Comparison of ENCODE assay signal across 34 cellular contexts in genomic region chr12:19168634-19169033, GRCh38.
"Had no signal": no experiment of that assay in that cellular context is flagged by ENCODE, and none has a peak within 500 bp of the region (broad histone marks: within the 10 kb centered on the region; RNA-seq: fewer than 3 reads in every experiment).

No MANE protein-coding gene starts in this region.

- H3K36me3 Mint-ChIP-seq: activated CD8-positive, alpha-beta memory T cell treated with anti-CD3 and anti-CD28 coated beads, Interleukin-2, amount 10 ng/mL, durations not matched to agents 7 days and 5 days; activated naive CD4-positive, alpha-beta T cell treated with anti-CD3 and anti-CD28 coated beads, Interleukin-2, amount 10 ng/mL, durations not matched to agents 7 days and 5 days; activated naive CD4-positive, alpha-beta T cell treated with anti-CD3 and anti-CD28 coated beads, Interleukin-2, amount 50 U/mL, for 24 hours; activated naive CD8-positive, alpha-beta T cell; activated naive CD8-positive, alpha-beta T cell treated with anti-CD3 and anti-CD28 coated beads, Interleukin-2, amount 10 ng/mL, durations not matched to agents 7 days and 5 days had no signal

- H3K27me3 Mint-ChIP-seq: activated CD4-positive, alpha-beta memory T cell treated with anti-CD3 and anti-CD28 coated beads, Interleukin-2, amount 10 ng/mL, durations not matched to agents 7 days and 5 days; activated CD4-positive, alpha-beta T cell treated with anti-CD3 and anti-CD28 coated beads for 36 hours; activated CD4-positive, alpha-beta T cell treated with anti-CD3 and anti-CD28 coated beads, Interleukin-2, amount 10 ng/mL, durations not matched to agents 7 days and 5 days; activated CD8-positive, alpha-beta memory T cell treated with anti-CD3 and anti-CD28 coated beads, Interleukin-2, amount 10 ng/mL, durations not matched to agents 7 days and 5 days; activated naive CD4-positive, alpha-beta T cell treated with anti-CD3 and anti-CD28 coated beads, Interleukin-2, amount 10 ng/mL, durations not matched to agents 7 days and 5 days; activated naive CD8-positive, alpha-beta T cell; activated naive CD8-positive, alpha-beta T cell treated with anti-CD3 and anti-CD28 coated beads, Interleukin-2, amount 50 U/mL, for 24 hours; activated T-cell treated with anti-CD3 and anti-CD28 coated beads, Interleukin-2, amount 50 U/mL, for 24 hours; brain had no signal

- H3K9me3 Mint-ChIP-seq: activated CD4-positive, alpha-beta memory T cell treated with anti-CD3 and anti-CD28 coated beads, Interleukin-2, amount 10 ng/mL, durations not matched to agents 7 days and 5 days; activated CD4-positive, alpha-beta T cell treated with anti-CD3 and anti-CD28 coated beads, Interleukin-2, amount 10 ng/mL, durations not matched to agents 7 days and 5 days; activated naive CD4-positive, alpha-beta T cell treated with anti-CD3 and anti-CD28 coated beads, Interleukin-2, amount 10 ng/mL, durations not matched to agents 7 days and 5 days; activated naive CD4-positive, alpha-beta T cell treated with anti-CD3 and anti-CD28 coated beads, Interleukin-2, amount 50 U/mL, for 24 hours; activated naive CD8-positive, alpha-beta T cell treated with anti-CD3 and anti-CD28 coated beads, Interleukin-2, amount 10 ng/mL, durations not matched to agents 7 days and 5 days; activated naive CD8-positive, alpha-beta T cell treated with anti-CD3 and anti-CD28 coated beads, Interleukin-2, amount 50 U/mL, for 24 hours; activated T-cell treated with anti-CD3 and anti-CD28 coated beads, Interleukin-2, amount 50 U/mL, for 24 hours; activated T-helper 2 cell treated with anti-CD3 and anti-CD28 coated beads, Interferon-gamma antibody, Interleukin-2, Interleukin-4, amounts not matched to agents 10 μg/mL and 5 μg/mL and 100 μg/mL, durations not matched to agents 14 hours and 24 hours and 36 hours; brain; T-helper 1 cell treated with Interleukin-12 subunit alpha and Interleukin-12 subunit beta and Interleukin-4 antibody, amounts not matched to agents 30 μg/mL and 1 μg/mL, for 36 hours; T-helper 2 cell treated with Interferon-gamma antibody and Interleukin-4, amounts not matched to agents 5 μg/mL and 100 μg/mL, for 36 hours had no signal

- H3K36me3 ChIP-seq: ascending aorta had no signal

- ATAC-seq: activated CD4-positive, alpha-beta T cell treated with anti-CD3 and anti-CD28 coated beads for 36 hours; activated CD4-positive, CD25-positive, alpha-beta regulatory T cell treated with anti-CD3 and anti-CD28 coated beads, Interleukin-2, amount 50 U/mL, for 24 hours; activated CD8-positive, alpha-beta memory T cell treated with anti-CD3 and anti-CD28 coated beads, Interleukin-2, amount 10 ng/mL, durations not matched to agents 7 days and 5 days; activated CD8-positive, alpha-beta T cell treated with anti-CD3 and anti-CD28 coated beads, Interleukin-2, amount 10 ng/mL, durations not matched to agents 7 days and 5 days; activated naive CD8-positive, alpha-beta T cell treated with anti-CD3 and anti-CD28 coated beads, Interleukin-2, amount 50 U/mL, for 24 hours had no signal

- H3K4me1 ChIP-seq: ascending aorta had no signal

- H3K27ac Mint-ChIP-seq: activated CD4-positive, alpha-beta memory T cell treated with anti-CD3 and anti-CD28 coated beads, Interleukin-2, amount 10 ng/mL, durations not matched to agents 7 days and 5 days; activated CD4-positive, alpha-beta T cell treated with anti-CD3 and anti-CD28 coated beads for 36 hours; activated CD4-positive, alpha-beta T cell treated with anti-CD3 and anti-CD28 coated beads, Interleukin-2, amount 10 ng/mL, durations not matched to agents 7 days and 5 days; activated CD8-positive, alpha-beta memory T cell treated with anti-CD3 and anti-CD28 coated beads, Interleukin-2, amount 10 ng/mL, durations not matched to agents 7 days and 5 days; activated CD8-positive, alpha-beta T cell treated with anti-CD3 and anti-CD28 coated beads, Interleukin-2, amount 10 ng/mL, durations not matched to agents 7 days and 5 days; activated naive CD4-positive, alpha-beta T cell treated with anti-CD3 and anti-CD28 coated beads, Interleukin-2, amount 10 ng/mL, durations not matched to agents 7 days and 5 days; activated naive CD4-positive, alpha-beta T cell treated with anti-CD3 and anti-CD28 coated beads, Interleukin-2, amount 50 U/mL, for 24 hours; activated naive CD8-positive, alpha-beta T cell; activated naive CD8-positive, alpha-beta T cell treated with anti-CD3 and anti-CD28 coated beads, Interleukin-2, amount 10 ng/mL, durations not matched to agents 7 days and 5 days; activated naive CD8-positive, alpha-beta T cell treated with anti-CD3 and anti-CD28 coated beads, Interleukin-2, amount 50 U/mL, for 24 hours; activated T-cell treated with anti-CD3 and anti-CD28 coated beads, Interleukin-2, amount 50 U/mL, for 24 hours; activated T-helper 2 cell treated with anti-CD3 and anti-CD28 coated beads, Interferon-gamma antibody, Interleukin-2, Interleukin-4, amounts not matched to agents 10 μg/mL and 5 μg/mL and 100 μg/mL, durations not matched to agents 14 hours and 24 hours and 36 hours; brain; T-helper 1 cell treated with Interleukin-12 subunit alpha and Interleukin-12 subunit beta and Interleukin-4 antibody, amounts not matched to agents 30 μg/mL and 1 μg/mL, for 36 hours; T-helper 2 cell treated with Interferon-gamma antibody and Interleukin-4, amounts not matched to agents 5 μg/mL and 100 μg/mL, for 36 hours had no signal

- H3K4me3 Mint-ChIP-seq: activated CD4-positive, alpha-beta memory T cell treated with anti-CD3 and anti-CD28 coated beads, Interleukin-2, amount 10 ng/mL, durations not matched to agents 7 days and 5 days; activated CD4-positive, alpha-beta T cell treated with anti-CD3 and anti-CD28 coated beads for 36 hours; activated CD4-positive, alpha-beta T cell treated with anti-CD3 and anti-CD28 coated beads, Interleukin-2, amount 10 ng/mL, durations not matched to agents 7 days and 5 days; activated CD8-positive, alpha-beta memory T cell treated with anti-CD3 and anti-CD28 coated beads, Interleukin-2, amount 10 ng/mL, durations not matched to agents 7 days and 5 days; activated CD8-positive, alpha-beta T cell treated with anti-CD3 and anti-CD28 coated beads, Interleukin-2, amount 10 ng/mL, durations not matched to agents 7 days and 5 days; activated naive CD4-positive, alpha-beta T cell treated with anti-CD3 and anti-CD28 coated beads, Interleukin-2, amount 10 ng/mL, durations not matched to agents 7 days and 5 days; activated naive CD4-positive, alpha-beta T cell treated with anti-CD3 and anti-CD28 coated beads, Interleukin-2, amount 50 U/mL, for 24 hours; activated naive CD8-positive, alpha-beta T cell; activated naive CD8-positive, alpha-beta T cell treated with anti-CD3 and anti-CD28 coated beads, Interleukin-2, amount 10 ng/mL, durations not matched to agents 7 days and 5 days; activated naive CD8-positive, alpha-beta T cell treated with anti-CD3 and anti-CD28 coated beads, Interleukin-2, amount 50 U/mL, for 24 hours; activated T-cell treated with anti-CD3 and anti-CD28 coated beads, Interleukin-2, amount 50 U/mL, for 24 hours; brain; T-helper 1 cell treated with Interleukin-12 subunit alpha and Interleukin-12 subunit beta and Interleukin-4 antibody, amounts not matched to agents 30 μg/mL and 1 μg/mL, for 36 hours; T-helper 2 cell treated with Interferon-gamma antibody and Interleukin-4, amounts not matched to agents 5 μg/mL and 100 μg/mL, for 36 hours had no signal

- H3K4me1 Mint-ChIP-seq: activated CD4-positive, alpha-beta T cell treated with anti-CD3 and anti-CD28 coated beads, Interleukin-2, amount 10 ng/mL, durations not matched to agents 7 days and 5 days; activated naive CD4-positive, alpha-beta T cell treated with anti-CD3 and anti-CD28 coated beads, Interleukin-2, amount 10 ng/mL, durations not matched to agents 7 days and 5 days; activated naive CD4-positive, alpha-beta T cell treated with anti-CD3 and anti-CD28 coated beads, Interleukin-2, amount 50 U/mL, for 24 hours; activated naive CD8-positive, alpha-beta T cell treated with anti-CD3 and anti-CD28 coated beads, Interleukin-2, amount 10 ng/mL, durations not matched to agents 7 days and 5 days; activated naive CD8-positive, alpha-beta T cell treated with anti-CD3 and anti-CD28 coated beads, Interleukin-2, amount 50 U/mL, for 24 hours had no signal

- H3K4me3 ChIP-seq: ascending aorta had no signal

- DNase-seq: activated CD4-positive, alpha-beta memory T cell treated with anti-CD3 and anti-CD28 coated beads, Interleukin-2, amount 10 ng/mL, durations not matched to agents 7 days and 5 days; activated CD4-positive, alpha-beta T cell treated with anti-CD3 and anti-CD28 coated beads for 1 hour; activated CD4-positive, alpha-beta T cell treated with anti-CD3 and anti-CD28 coated beads for 36 hours; activated CD4-positive, alpha-beta T cell treated with anti-CD3 and anti-CD28 coated beads for 48 hours; activated CD4-positive, alpha-beta T cell treated with anti-CD3 and anti-CD28 coated beads, Interleukin-2, amount 10 ng/mL, durations not matched to agents 7 days and 5 days; activated CD4-positive, alpha-beta T cell treated with anti-CD3 and anti-CD28 coated beads, Interleukin-2, amount 50 U/mL, for 48 hours; activated CD4-positive, CD25-positive, alpha-beta regulatory T cell; activated CD8-positive, alpha-beta memory T cell treated with anti-CD3 and anti-CD28 coated beads for 24 hours; activated CD8-positive, alpha-beta memory T cell treated with anti-CD3 and anti-CD28 coated beads, Interleukin-2, amount 10 ng/mL, durations not matched to agents 7 days and 5 days; activated CD8-positive, alpha-beta memory T cell treated with anti-CD3 and anti-CD28 coated beads, Interleukin-2, amount 50 U/mL, for 48 hours; activated CD8-positive, alpha-beta T cell treated with anti-CD3 and anti-CD28 coated beads, Interleukin-2, amount 10 ng/mL, durations not matched to agents 7 days and 5 days; activated effector memory CD4-positive, alpha-beta T cell treated with Interleukin-2 at 50 U/mL for 16 hours; activated gamma-delta T cell; activated naive CD4-positive, alpha-beta T cell treated with anti-CD3 and anti-CD28 coated beads, Interleukin-2, amount 10 ng/mL, durations not matched to agents 7 days and 5 days; activated naive CD4-positive, alpha-beta T cell treated with Interleukin-2 at 50 U/mL for 16 hours; activated naive CD8-positive, alpha-beta T cell treated with anti-CD3 and anti-CD28 coated beads, Interleukin-2, amount 10 ng/mL, durations not matched to agents 7 days and 5 days; activated naive CD8-positive, alpha-beta T cell treated with anti-CD3 and anti-CD28 coated beads, Interleukin-2, amount 50 U/mL, for 24 hours; activated T-cell treated with anti-CD3 and anti-CD28 coated beads, Interleukin-2, amount 50 U/mL, for 24 hours; activated T-cell treated with anti-CD3 and anti-CD28 coated beads, Interleukin-2, amount 50 U/mL, for 48 hours; amygdala; anterior cingulate cortex; central memory CD4-positive, alpha-beta T cell; T-helper 1 cell; T-helper 2 cell; T-helper 9 cell had no signal

- H3K27ac ChIP-seq: ascending aorta, VCaP had no signal

- H3K27me3 ChIP-seq: ascending aorta had no signal
